ENCODE assay signal across 15 cellular contexts in the genomic region with DNA sequence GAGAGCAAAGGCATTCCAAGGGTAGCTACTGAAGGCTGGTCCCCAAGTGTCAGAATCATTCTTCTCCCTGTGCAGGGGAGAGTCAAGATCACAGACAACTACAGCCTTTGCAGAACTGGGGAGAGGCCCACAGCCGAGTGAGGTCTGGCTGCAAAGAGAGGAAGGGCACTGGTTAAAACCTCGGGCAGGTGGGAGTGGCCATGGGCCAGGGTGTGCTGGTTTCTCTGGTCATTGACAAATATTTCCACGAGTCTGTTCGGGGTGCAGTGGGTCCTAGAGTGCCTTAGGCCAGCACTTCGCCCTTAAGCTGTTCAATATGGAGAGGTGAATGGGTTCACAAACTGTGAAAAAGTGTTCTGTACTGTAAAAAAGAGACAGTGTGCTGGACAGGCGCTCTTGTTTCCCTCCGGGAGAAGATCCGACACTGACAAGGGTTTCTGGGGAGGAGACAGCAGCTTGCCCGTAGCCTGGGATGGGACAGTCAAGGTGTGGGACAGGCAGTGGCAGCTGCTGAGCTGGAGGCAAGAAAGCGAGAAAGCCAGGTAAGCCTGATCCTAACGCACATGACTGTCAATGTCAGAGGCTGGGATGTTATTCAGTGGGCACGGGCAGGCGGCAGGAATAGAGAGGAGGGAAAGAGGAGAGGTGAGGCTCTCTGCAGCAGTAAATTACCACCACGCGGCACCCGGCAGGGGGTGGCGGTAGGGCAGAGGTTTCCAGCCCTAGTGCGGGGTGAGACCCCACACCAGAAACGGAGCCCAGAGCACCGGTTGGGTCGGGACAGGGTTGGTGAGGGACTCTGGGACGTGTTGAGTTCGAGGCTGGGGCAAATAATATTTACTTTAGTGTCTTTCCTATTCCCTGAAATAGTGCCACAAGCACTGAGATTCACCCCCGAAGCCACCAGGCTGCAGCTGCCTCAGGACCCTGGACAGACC. TPM values are rescaled to one million over a fixed set of nuclear protein-coding genes. Genes with fewer than 3 reads are reported as not detected.
DNase-seq lines count a peak whose midpoint lies in the region; FAIRE-seq and TF ChIP-seq lines count a peak whose summit lies in the region.
"Had no signal": no experiment of that assay in that cellular context is flagged by ENCODE, and none has a peak within 500 bp of the region (broad histone marks: within the 10 kb centered on the region; RNA-seq: fewer than 3 reads in every experiment).

No MANE protein-coding gene starts in this region.

- H3K27me3 ChIP-seq in astrocyte (ENCODE audit: insufficient read depth, low read length) (peaks cover 58% of the 10 kb centered on the region), neural cell (ENCODE audit: insufficient read depth, low read depth, low read length) (peaks cover 45% of the 10 kb centered on the region)
- H3K27me3 ChIP-seq: ascending aorta had no signal

- H3K27ac ChIP-seq in astrocyte (ENCODE audit: low read depth, low read length) (no peak overlapping the region), neural cell (ENCODE audit: low read length) (no peak overlapping the region)
- H3K27ac ChIP-seq: ascending aorta, KMS-11, tibial artery had no signal

- H3K79me2 ChIP-seq in astrocyte (ENCODE audit: insufficient read depth, low read length), result no peaks in the 10 kb centered on the region
- H3K79me2 ChIP-seq in neural cell (replicated peaks; ENCODE audit: insufficient read depth, low read length), result no peaks in the 10 kb centered on the region

- no peaks in the 10 kb centered on the region for H4K20me1 ChIP-seq in astrocyte (ENCODE audit: insufficient read depth, low read length)
- H4K20me1 ChIP-seq in neural cell (ENCODE audit: insufficient read depth), result no peaks in the 10 kb centered on the region

- H3K36me3 ChIP-seq in astrocyte (ENCODE audit: insufficient read depth, low read length) (no peaks in the 10 kb centered on the region), neural cell (ENCODE audit: insufficient read depth, low read length) (no peaks in the 10 kb centered on the region)
- H3K36me3 ChIP-seq: ascending aorta, tibial artery had no signal

- peaks cover 12% of the 10 kb centered on the region for H3K4me1 ChIP-seq in astrocyte (ENCODE audit: insufficient read depth, low read length)

- H3K36me3 Mint-ChIP-seq in astrocyte (ENCODE audit: low read depth, unreplicated experiment), result no peaks in the 10 kb centered on the region

- H3K9me3 Mint-ChIP-seq in astrocyte (ENCODE audit: unreplicated experiment), result peaks cover 2% of the 10 kb centered on the region

- no peak overlapping the region for H3K27ac Mint-ChIP-seq in astrocyte (ENCODE audit: unreplicated experiment)

- peak overlapping the region; percentile 55 for H3K4me3 Mint-ChIP-seq in astrocyte (ENCODE audit: unreplicated experiment)

- H3F3A ChIP-seq in neural cell (ENCODE audit: insufficient read depth, low read length, poor library complexity, severe bottlenecking), result no peaks in the 10 kb centered on the region

- no peaks in the 10 kb centered on the region for H3K9me3 ChIP-seq in astrocyte (ENCODE audit: insufficient read depth, low read depth, low read length)
- no peaks in the 10 kb centered on the region for H3K9me3 ChIP-seq in neural cell (ENCODE audit: low read length)
- H3K9me3 ChIP-seq: ascending aorta, tibial artery had no signal

- no peak overlapping the region for H3K4me2 ChIP-seq in astrocyte (ENCODE audit: low read length)
- H3K4me2 ChIP-seq in neural cell (ENCODE audit: low read length), result no peak overlapping the region

- H3K27me3 Mint-ChIP-seq in astrocyte (ENCODE audit: low read depth, unreplicated experiment), result peaks cover 68% of the 10 kb centered on the region

- TF ChIP-seq EP300 in neural cell (conservative IDR thresholded peaks at IDR 0.05; ENCODE audit: poor library complexity, severe bottlenecking), result no peak

- H3K9ac ChIP-seq in astrocyte (ENCODE audit: low read length) (no peak overlapping the region), neural cell (ENCODE audit: low read length) (no peak overlapping the region)
- H3K9ac ChIP-seq: KMS-11 had no signal

- no peak overlapping the region for H3K4me3 ChIP-seq in astrocyte (ENCODE audit: insufficient read depth, low read depth, low read length)
- peak overlapping the region; percentile 82 for H3K4me3 ChIP-seq in neural cell (ENCODE audit: low read length)

- H3K4me1 Mint-ChIP-seq in astrocyte (ENCODE audit: low read depth, unreplicated experiment), result no peaks in the 10 kb centered on the region

- TF ChIP-seq RAD21 in neural cell (conservative IDR thresholded peaks at IDR 0.05), result no peak

- H2AFZ ChIP-seq in astrocyte (ENCODE audit: low read depth, low read length) (no peak overlapping the region), neural cell (ENCODE audit: low read depth, low read length) (no peak overlapping the region)

- FAIRE-seq in GM12891 (lab: Jason Lieb, UNC), result peak; percentile 38
- no peak for FAIRE-seq in astrocyte (lab: Jason Lieb, UNC)
- FAIRE-seq: frontal cortex, keratinocyte, small intestine had no signal

- H3K9me2 ChIP-seq in neural cell (ENCODE audit: insufficient read depth, low read length), result no peaks in the 10 kb centered on the region

- DNase-seq in NCI-H748 (lab: John Stamatoyannopoulos, UW; ENCODE audit: unreplicated experiment) (peak; percentile 36), NCI-H748 treated with DMSO at 0.1 percent for 48 hours (lab: John Stamatoyannopoulos, UW) (no peak), GM12891 (ENCODE audit: insufficient read length, low spot score) (no peak), astrocyte (ENCODE audit: low read depth) (no peak), NCI-H2171 treated with DMSO at 0.1 percent for 48 hours (lab: John Stamatoyannopoulos, UW) (no peak), Ammon's horn (ENCODE audit: low spot score) (no peak), retina (no peak)
- DNase-seq: NCI-H524 treated with DMSO at 0.1 percent for 48 hours had no signal

- no peak for TF ChIP-seq POLR2A in GM12891 (IDR thresholded peaks at IDR 0.05; ENCODE audit: low read depth, low read length)

- TF ChIP-seq CTCF in astrocyte (IDR thresholded peaks at IDR 0.05; ENCODE audit: insufficient read depth, low read depth, low read length) (no peak), neural cell (IDR thresholded peaks at IDR 0.05; ENCODE audit: poor library complexity, severe bottlenecking) (no peak)

TF ChIP-seq in GM12891, 5 proteins besides CTCF, POLR2A, EP300 and RAD21:
- TF ChIP-seq POLR2AphosphoS5 (IDR thresholded peaks at IDR 0.05; ENCODE audit: low read depth, low read length) (no peak), TAF1 (IDR thresholded peaks at IDR 0.05; ENCODE audit: low read depth, low read length) (no peak), SPI1 (IDR thresholded peaks at IDR 0.05; ENCODE audit: low read depth, low read length) (no peak), PAX5 (IDR thresholded peaks at IDR 0.05; ENCODE audit: insufficient read depth, low read length, severe bottlenecking) (no peak), POU2F2 (IDR thresholded peaks at IDR 0.05; ENCODE audit: low read depth, low read length) (no peak)

TF ChIP-seq in neural cell, 6 proteins besides CTCF, POLR2A, EP300 and RAD21:
- TF ChIP-seq MXI1 (conservative IDR thresholded peaks at IDR 0.05; ENCODE audit: poor library complexity, severe bottlenecking) (no peak), TAF1 (IDR thresholded peaks at IDR 0.05; ENCODE audit: low read depth) (no peak), SMC3 (conservative IDR thresholded peaks at IDR 0.05; ENCODE audit: poor library complexity) (no peak), EZH2 (IDR thresholded peaks at IDR 0.05; ENCODE audit: borderline replicate concordance, insufficient read depth, low read length, poor library complexity, severe bottlenecking) (no peak), POLR2AphosphoS5 (IDR thresholded peaks at IDR 0.05) (no peak)
- TF ChIP-seq, protein P1, sequence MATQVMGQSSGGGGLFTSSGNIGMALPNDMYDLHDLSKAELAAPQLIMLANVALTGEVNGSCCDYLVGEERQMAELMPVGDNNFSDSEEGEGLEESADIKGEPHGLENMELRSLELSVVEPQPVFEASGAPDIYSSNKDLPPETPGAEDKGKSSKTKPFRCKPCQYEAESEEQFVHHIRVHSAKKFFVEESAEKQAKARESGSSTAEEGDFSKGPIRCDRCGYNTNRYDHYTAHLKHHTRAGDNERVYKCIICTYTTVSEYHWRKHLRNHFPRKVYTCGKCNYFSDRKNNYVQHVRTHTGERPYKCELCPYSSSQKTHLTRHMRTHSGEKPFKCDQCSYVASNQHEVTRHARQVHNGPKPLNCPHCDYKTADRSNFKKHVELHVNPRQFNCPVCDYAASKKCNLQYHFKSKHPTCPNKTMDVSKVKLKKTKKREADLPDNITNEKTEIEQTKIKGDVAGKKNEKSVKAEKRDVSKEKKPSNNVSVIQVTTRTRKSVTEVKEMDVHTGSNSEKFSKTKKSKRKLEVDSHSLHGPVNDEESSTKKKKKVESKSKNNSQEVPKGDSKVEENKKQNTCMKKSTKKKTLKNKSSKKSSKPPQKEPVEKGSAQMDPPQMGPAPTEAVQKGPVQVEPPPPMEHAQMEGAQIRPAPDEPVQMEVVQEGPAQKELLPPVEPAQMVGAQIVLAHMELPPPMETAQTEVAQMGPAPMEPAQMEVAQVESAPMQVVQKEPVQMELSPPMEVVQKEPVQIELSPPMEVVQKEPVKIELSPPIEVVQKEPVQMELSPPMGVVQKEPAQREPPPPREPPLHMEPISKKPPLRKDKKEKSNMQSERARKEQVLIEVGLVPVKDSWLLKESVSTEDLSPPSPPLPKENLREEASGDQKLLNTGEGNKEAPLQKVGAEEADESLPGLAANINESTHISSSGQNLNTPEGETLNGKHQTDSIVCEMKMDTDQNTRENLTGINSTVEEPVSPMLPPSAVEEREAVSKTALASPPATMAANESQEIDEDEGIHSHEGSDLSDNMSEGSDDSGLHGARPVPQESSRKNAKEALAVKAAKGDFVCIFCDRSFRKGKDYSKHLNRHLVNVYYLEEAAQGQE (IDR thresholded peaks at IDR 0.05; ENCODE audit: borderline replicate concordance), result no peak

RNA-seq across cellular contexts. Expression of a gene that starts 2.0 kb away (rescaled TPM):
- polyA plus RNA-seq in GM12891 (2012; ENCODE audit: low read depth, missing spikeins), result not detected
- 0.66 and 0.84 TPM in 2 replicates for total RNA-seq in astrocyte
- polyA plus RNA-seq in neural cell, result 2.7 and 21.5 TPM in 2 replicates
- polyA minus RNA-seq in neural cell, result 3.5 and 3.9 TPM in 2 replicates
- total RNA-seq: ascending aorta had no signal
- polyA plus RNA-seq: keratinocyte had no signal

RNA-seq across cellular contexts. Expression of a gene that starts 37.3 kb away (rescaled TPM):
- polyA plus RNA-seq in GM12891 (2012; ENCODE audit: low read depth, missing spikeins), result 9.6 TPM
- total RNA-seq in astrocyte, result 20.5 and 24.0 TPM in 2 replicates
- 19.0 and 20.0 TPM in 2 replicates for polyA plus RNA-seq in neural cell
- 48.6 and 58.9 TPM in 2 replicates for polyA minus RNA-seq in neural cell
